1 cellular context compared by ENCODE assay signal in the genomic region with DNA sequence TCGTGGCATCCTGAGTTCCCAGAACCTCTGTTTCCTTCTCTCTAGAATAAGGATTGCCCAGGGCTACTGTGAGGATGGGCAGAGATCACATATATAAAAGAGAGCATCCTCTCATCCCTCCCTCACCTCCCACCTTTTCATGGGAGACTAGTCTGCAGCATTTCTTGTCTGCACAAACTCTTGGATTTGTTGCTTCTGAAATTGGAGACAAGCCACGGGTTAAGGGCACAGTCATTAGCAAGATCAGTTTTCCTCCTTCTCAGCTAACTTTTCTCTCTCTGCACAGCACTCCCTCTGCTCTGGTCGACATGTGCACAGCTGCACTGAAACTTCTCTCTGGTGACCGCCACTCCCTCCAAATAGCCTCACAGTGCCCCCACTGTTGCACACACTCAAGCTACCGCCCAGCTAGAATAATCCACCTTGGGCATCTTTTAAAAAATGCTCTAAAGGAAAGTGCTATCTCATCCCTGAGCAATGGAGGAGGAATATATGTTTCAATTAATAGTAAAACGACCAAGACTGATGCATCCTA.
TF ChIP-seq lines count a peak whose summit lies in the region.

No MANE protein-coding gene starts in this region.

TF ChIP-seq in GM23338, 12 proteins besides CTCF, POLR2A, EP300 and RAD21 (continued from another document):
- TF ChIP-seq, protein P1, sequence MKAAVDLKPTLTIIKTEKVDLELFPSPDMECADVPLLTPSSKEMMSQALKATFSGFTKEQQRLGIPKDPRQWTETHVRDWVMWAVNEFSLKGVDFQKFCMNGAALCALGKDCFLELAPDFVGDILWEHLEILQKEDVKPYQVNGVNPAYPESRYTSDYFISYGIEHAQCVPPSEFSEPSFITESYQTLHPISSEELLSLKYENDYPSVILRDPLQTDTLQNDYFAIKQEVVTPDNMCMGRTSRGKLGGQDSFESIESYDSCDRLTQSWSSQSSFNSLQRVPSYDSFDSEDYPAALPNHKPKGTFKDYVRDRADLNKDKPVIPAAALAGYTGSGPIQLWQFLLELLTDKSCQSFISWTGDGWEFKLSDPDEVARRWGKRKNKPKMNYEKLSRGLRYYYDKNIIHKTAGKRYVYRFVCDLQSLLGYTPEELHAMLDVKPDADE (IDR thresholded peaks at IDR 0.05) = no peak
- TF ChIP-seq ZNF331 (CRISPR knock-in tag; IDR thresholded peaks at IDR 0.05; ENCODE audit: low read depth) (no peak), EZH2 (IDR thresholded peaks at IDR 0.05; ENCODE audit: low read depth, unreplicated experiment) (no peak), CREB1 (CRISPR knock-in tag; IDR thresholded peaks at IDR 0.05; ENCODE audit: low read depth) (no peak), POLR2AphosphoS5 (IDR thresholded peaks at IDR 0.05; ENCODE audit: low read depth) (no peak), ZNF114 (CRISPR knock-in tag; IDR thresholded peaks at IDR 0.05) (no peak), EZH2phosphoT487 (IDR thresholded peaks at IDR 0.05; ENCODE audit: unreplicated experiment) (no peak), NANOG (IDR thresholded peaks at IDR 0.05; ENCODE audit: borderline replicate concordance) (no peak)
- TF ChIP-seq, protein P2, sequence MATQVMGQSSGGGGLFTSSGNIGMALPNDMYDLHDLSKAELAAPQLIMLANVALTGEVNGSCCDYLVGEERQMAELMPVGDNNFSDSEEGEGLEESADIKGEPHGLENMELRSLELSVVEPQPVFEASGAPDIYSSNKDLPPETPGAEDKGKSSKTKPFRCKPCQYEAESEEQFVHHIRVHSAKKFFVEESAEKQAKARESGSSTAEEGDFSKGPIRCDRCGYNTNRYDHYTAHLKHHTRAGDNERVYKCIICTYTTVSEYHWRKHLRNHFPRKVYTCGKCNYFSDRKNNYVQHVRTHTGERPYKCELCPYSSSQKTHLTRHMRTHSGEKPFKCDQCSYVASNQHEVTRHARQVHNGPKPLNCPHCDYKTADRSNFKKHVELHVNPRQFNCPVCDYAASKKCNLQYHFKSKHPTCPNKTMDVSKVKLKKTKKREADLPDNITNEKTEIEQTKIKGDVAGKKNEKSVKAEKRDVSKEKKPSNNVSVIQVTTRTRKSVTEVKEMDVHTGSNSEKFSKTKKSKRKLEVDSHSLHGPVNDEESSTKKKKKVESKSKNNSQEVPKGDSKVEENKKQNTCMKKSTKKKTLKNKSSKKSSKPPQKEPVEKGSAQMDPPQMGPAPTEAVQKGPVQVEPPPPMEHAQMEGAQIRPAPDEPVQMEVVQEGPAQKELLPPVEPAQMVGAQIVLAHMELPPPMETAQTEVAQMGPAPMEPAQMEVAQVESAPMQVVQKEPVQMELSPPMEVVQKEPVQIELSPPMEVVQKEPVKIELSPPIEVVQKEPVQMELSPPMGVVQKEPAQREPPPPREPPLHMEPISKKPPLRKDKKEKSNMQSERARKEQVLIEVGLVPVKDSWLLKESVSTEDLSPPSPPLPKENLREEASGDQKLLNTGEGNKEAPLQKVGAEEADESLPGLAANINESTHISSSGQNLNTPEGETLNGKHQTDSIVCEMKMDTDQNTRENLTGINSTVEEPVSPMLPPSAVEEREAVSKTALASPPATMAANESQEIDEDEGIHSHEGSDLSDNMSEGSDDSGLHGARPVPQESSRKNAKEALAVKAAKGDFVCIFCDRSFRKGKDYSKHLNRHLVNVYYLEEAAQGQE (IDR thresholded peaks at IDR 0.05; ENCODE audit: unreplicated experiment) = no peak
